Comparison of ENCODE assay signal across 17 cellular contexts in genomic region chr2:15736396-15737180, GRCh38.
A peak's percentile ranks its signal among the peaks of the same experiment; 100 is the strongest.
DNase-seq lines count a peak whose midpoint lies in the region; ATAC-seq and TF ChIP-seq lines count a peak whose summit lies in the region.
"Had no signal": no experiment of that assay in that cellular context is flagged by ENCODE, and none has a peak within 500 bp of the region (broad histone marks: within the 10 kb centered on the region; RNA-seq: fewer than 3 reads in every experiment).

No MANE protein-coding gene starts in this region.

- H2AFZ ChIP-seq in Karpas-422 (ENCODE audit: low read length) (no peak overlapping the region), mesenchymal stem cell (ENCODE audit: low read depth, low read length) (no peak overlapping the region)

- no peak overlapping the region for H2BK5ac ChIP-seq in mesenchymal stem cell (ENCODE audit: low read depth, low read length, poor library complexity, severe bottlenecking)

- H3K4me2 ChIP-seq in Karpas-422 (ENCODE audit: low read depth, low read length, poor library complexity, severe bottlenecking) (peak overlapping the region; percentile 47), mesenchymal stem cell (ENCODE audit: low read length, poor library complexity, severe bottlenecking) (no peak overlapping the region)
- H3K4me2 ChIP-seq: A549 had no signal

- no peaks in the 10 kb centered on the region for H3K79me2 ChIP-seq in Karpas-422 (ENCODE audit: low read length)

- no peak overlapping the region for H2BK15ac ChIP-seq in mesenchymal stem cell (ENCODE audit: low read depth, poor library complexity, severe bottlenecking)

- H3K27ac Mint-ChIP-seq in stimulated activated effector memory CD8-positive, alpha-beta T cell treated with anti-CD3 and anti-CD28 coated beads, Interleukin-12 subunit alpha, Interleukin-12 subunit beta, amount 100 ng/mL, for 72 hours, result no peak overlapping the region
- H3K27ac Mint-ChIP-seq: CD4-positive, alpha-beta memory T cell; HFFc6 had no signal

- 0 out of 2 replicates have a peak overlapping the region, but pooled peaks have one; percentile 17 for H3K9ac ChIP-seq in Karpas-422 (ENCODE audit: low read length)
- H3K9ac ChIP-seq in mesenchymal stem cell (ENCODE audit: low read length), result no peak overlapping the region

- H3K14ac ChIP-seq in mesenchymal stem cell (ENCODE audit: low read length in 2 of 2), result no peak overlapping the region

- DNase-seq in Karpas-422 (no peak), WERI-Rb-1 (peak; percentile 48), mesenchymal stem cell (no peak), NCI-H1092 treated with DMSO at 0.1 percent for 48 hours (lab: John Stamatoyannopoulos, UW) (no peak), dedifferentiated amniotic fluid mesenchymal stem cell (ENCODE audit: extremely low spot score) (no peak)
- no peak for DNase-seq in stimulated activated effector memory CD8-positive, alpha-beta T cell treated with anti-CD3 and anti-CD28 coated beads, Interleukin-12 subunit alpha, Interleukin-12 subunit beta, amount 100 ng/mL, for 72 hours (ENCODE audit: low spot score in 2 of 2)
- DNase-seq: BE2C; CD4-positive, alpha-beta memory T cell; DMS153; DMS79 treated with DMSO at 0.1 percent for 48 hours; EL; GOT3; HCEC 1CT; HFFc6 had no signal

- H3K23ac ChIP-seq in mesenchymal stem cell (ENCODE audit: low read length in 2 of 2), result no peak overlapping the region

- H3K27me3 ChIP-seq in Karpas-422 (ENCODE audit: low read length) (no peaks in the 10 kb centered on the region), WERI-Rb-1 (ENCODE audit: insufficient read depth, low read depth, severe bottlenecking) (no peaks in the 10 kb centered on the region), mesenchymal stem cell (ENCODE audit: control insufficient read depth in 1 of 2, insufficient read depth in 1 of 2, low read length in 2 of 2) (peaks cover 3 to 69% of the 10 kb centered on the region in 2 experiments)
- H3K27me3 ChIP-seq: BE2C had no signal

- H3K4me3 ChIP-seq in Karpas-422 (ENCODE audit: low read length) (no peak overlapping the region), WERI-Rb-1 (ENCODE audit: low read depth, low read length) (no peak overlapping the region), mesenchymal stem cell (ENCODE audit: insufficient read depth in 1 of 2, low read depth in 1 of 2, low read length in 2 of 2) (no peak overlapping the region)
- H3K4me3 ChIP-seq: A549 had no signal

- no peak for TF ChIP-seq CTCF in WERI-Rb-1 (IDR thresholded peaks at IDR 0.05; ENCODE audit: low read depth, low read length)

- H4K8ac ChIP-seq in mesenchymal stem cell (ENCODE audit: low read length), result no peak overlapping the region

- H2BK12ac ChIP-seq in mesenchymal stem cell (ENCODE audit: low read length in 2 of 2), result no peak overlapping the region

- WGBS in mesenchymal stem cell, result 88% methylated on average over 4 of the region's 4 CpGs

- H4K20me1 ChIP-seq in Karpas-422 (ENCODE audit: insufficient read depth, low read depth, low read length), result no peaks in the 10 kb centered on the region

- H3K4me1 Mint-ChIP-seq in stimulated activated effector memory CD8-positive, alpha-beta T cell treated with anti-CD3 and anti-CD28 coated beads, Interleukin-12 subunit alpha, Interleukin-12 subunit beta, amount 100 ng/mL, for 72 hours, result no peaks in the 10 kb centered on the region
- H3K4me1 Mint-ChIP-seq: CD4-positive, alpha-beta memory T cell had no signal

- H3K9me3 ChIP-seq in Karpas-422 (ENCODE audit: low read length) (no peaks in the 10 kb centered on the region), WERI-Rb-1 (ENCODE audit: severe bottlenecking) (no peaks in the 10 kb centered on the region), mesenchymal stem cell (ENCODE audit: control insufficient read depth, low read length) (peaks cover 10% of the 10 kb centered on the region)
- H3K9me3 ChIP-seq: A549, BE2C had no signal

- H3K79me1 ChIP-seq in mesenchymal stem cell (replicated peaks; ENCODE audit: low read length, poor library complexity, severe bottlenecking), result no peaks in the 10 kb centered on the region

- no peaks in the 10 kb centered on the region for H3K9me2 ChIP-seq in Karpas-422 (replicated peaks; ENCODE audit: insufficient read depth, low read length)

- H3K4me1 ChIP-seq in Karpas-422 (ENCODE audit: low read length) (peaks cover 60% of the 10 kb centered on the region), mesenchymal stem cell (ENCODE audit: control insufficient read depth, insufficient read depth, low read depth, low read length) (peaks cover 20% of the 10 kb centered on the region)
- H3K4me1 ChIP-seq: BE2C had no signal

- H4K91ac ChIP-seq in mesenchymal stem cell (ENCODE audit: low read length), result no peak overlapping the region

- H2AK5ac ChIP-seq in mesenchymal stem cell (ENCODE audit: low read length, severe bottlenecking), result peak overlapping the region; percentile 96

- H3K27ac ChIP-seq in Karpas-422 (ENCODE audit: low read length), result no peak overlapping the region
- peak overlapping the region; percentile 1; the same call in 1 of the 2 replicates for H3K27ac ChIP-seq in WERI-Rb-1
- no peak overlapping the region for H3K27ac ChIP-seq in mesenchymal stem cell (ENCODE audit: low read length, poor library complexity, severe bottlenecking)
- H3K27ac ChIP-seq: A549, C4-2B had no signal

- peak; percentile 19 for ATAC-seq in stimulated activated effector memory CD8-positive, alpha-beta T cell treated with anti-CD3 and anti-CD28 coated beads, Interleukin-12 subunit alpha, Interleukin-12 subunit beta, amount 100 ng/mL, for 72 hours
- ATAC-seq: A549, HepG2 had no signal

- no peak overlapping the region for H3K4me3 Mint-ChIP-seq in stimulated activated effector memory CD8-positive, alpha-beta T cell treated with anti-CD3 and anti-CD28 coated beads, Interleukin-12 subunit alpha, Interleukin-12 subunit beta, amount 100 ng/mL, for 72 hours
- H3K4me3 Mint-ChIP-seq: CD4-positive, alpha-beta memory T cell; HFFc6 had no signal

- no peaks in the 10 kb centered on the region for H3K36me3 Mint-ChIP-seq in stimulated activated effector memory CD8-positive, alpha-beta T cell treated with anti-CD3 and anti-CD28 coated beads, Interleukin-12 subunit alpha, Interleukin-12 subunit beta, amount 100 ng/mL, for 72 hours
- H3K36me3 Mint-ChIP-seq: CD4-positive, alpha-beta memory T cell had no signal

- H3K18ac ChIP-seq in mesenchymal stem cell (ENCODE audit: low read depth in 1 of 2, low read length in 2 of 2), result no peak overlapping the region

- no peaks in the 10 kb centered on the region for H3K9me3 Mint-ChIP-seq in stimulated activated effector memory CD8-positive, alpha-beta T cell treated with anti-CD3 and anti-CD28 coated beads, Interleukin-12 subunit alpha, Interleukin-12 subunit beta, amount 100 ng/mL, for 72 hours
- H3K9me3 Mint-ChIP-seq: HFFc6 had no signal

- H3K4ac ChIP-seq in mesenchymal stem cell (ENCODE audit: low read depth in 1 of 2, low read length in 2 of 2), result no peak overlapping the region

- H3K36me3 ChIP-seq in Karpas-422 (ENCODE audit: insufficient read depth, low read length) (no peaks in the 10 kb centered on the region), WERI-Rb-1 (no peaks in the 10 kb centered on the region), mesenchymal stem cell (ENCODE audit: control insufficient read depth in 1 of 2, insufficient read depth in 2 of 2, low read depth in 1 of 2, low read length in 2 of 2) (no peaks in the 10 kb centered on the region)
- H3K36me3 ChIP-seq: BE2C had no signal

- no peak overlapping the region for H2BK120ac ChIP-seq in mesenchymal stem cell (ENCODE audit: low read depth, low read length)
